1 cellular context compared by ENCODE assay signal in genomic region chr21:28579986-28580550, GRCh38.
TF ChIP-seq lines count a peak whose summit lies in the region.

No MANE protein-coding gene starts in this region.

TF ChIP-seq in GM23338, 12 proteins besides CTCF, POLR2A, EP300 and RAD21 (continued from another document):
- TF ChIP-seq ZNF462 (CRISPR knock-in tag; IDR thresholded peaks at IDR 0.05) (no peak), ZNF331 (CRISPR knock-in tag; IDR thresholded peaks at IDR 0.05; ENCODE audit: low read depth) (no peak), CREB1 (CRISPR knock-in tag; IDR thresholded peaks at IDR 0.05; ENCODE audit: low read depth) (no peak), NANOG (IDR thresholded peaks at IDR 0.05; ENCODE audit: borderline replicate concordance) (no peak), STAT1 (IDR thresholded peaks at IDR 0.05; ENCODE audit: unreplicated experiment) (no peak), EZH2phosphoT487 (IDR thresholded peaks at IDR 0.05; ENCODE audit: unreplicated experiment) (no peak), ZNF114 (CRISPR knock-in tag; IDR thresholded peaks at IDR 0.05) (no peak), REST (IDR thresholded peaks at IDR 0.05; ENCODE audit: unreplicated experiment) (no peak), JUNB (IDR thresholded peaks at IDR 0.05; ENCODE audit: unreplicated experiment) (no peak)
- TF ChIP-seq, protein P1, sequence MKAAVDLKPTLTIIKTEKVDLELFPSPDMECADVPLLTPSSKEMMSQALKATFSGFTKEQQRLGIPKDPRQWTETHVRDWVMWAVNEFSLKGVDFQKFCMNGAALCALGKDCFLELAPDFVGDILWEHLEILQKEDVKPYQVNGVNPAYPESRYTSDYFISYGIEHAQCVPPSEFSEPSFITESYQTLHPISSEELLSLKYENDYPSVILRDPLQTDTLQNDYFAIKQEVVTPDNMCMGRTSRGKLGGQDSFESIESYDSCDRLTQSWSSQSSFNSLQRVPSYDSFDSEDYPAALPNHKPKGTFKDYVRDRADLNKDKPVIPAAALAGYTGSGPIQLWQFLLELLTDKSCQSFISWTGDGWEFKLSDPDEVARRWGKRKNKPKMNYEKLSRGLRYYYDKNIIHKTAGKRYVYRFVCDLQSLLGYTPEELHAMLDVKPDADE (IDR thresholded peaks at IDR 0.05), result no peak
